ENCODE assay signal across 1 cellular context in genomic region chr17:38751803-38752118, GRCh38.
TF ChIP-seq lines count a peak whose summit lies in the region.

No MANE protein-coding gene starts in this region.

TF ChIP-seq in GM12878, 131 proteins besides CTCF, POLR2A, EP300 and RAD21 (continued from another document):
- TF ChIP-seq POU2F2 (IDR thresholded peaks at IDR 0.05; ENCODE audit: borderline replicate concordance, low read depth, low read length) (no peak), E2F4 (IDR thresholded peaks at IDR 0.05; ENCODE audit: low read depth, low read length) (no peak), MLLT1 (IDR thresholded peaks at IDR 0.05) (peak; percentile 38; the same call in 1 of the 2 replicates), SMAD5 (IDR thresholded peaks at IDR 0.05; ENCODE audit: low read depth) (no peak), RCOR1 (conservative IDR thresholded peaks at IDR 0.05; ENCODE audit: low read depth, low read length) (no peak), CBX3 (IDR thresholded peaks at IDR 0.05; ENCODE audit: borderline replicate concordance, low read depth) (no peak), CEBPZ (IDR thresholded peaks at IDR 0.05; ENCODE audit: low read depth, low read length) (no peak)
TF ChIP-seq in GM12878: peak in this region for 36.
